8 cellular contexts compared by ENCODE assay signal in the genomic region with DNA sequence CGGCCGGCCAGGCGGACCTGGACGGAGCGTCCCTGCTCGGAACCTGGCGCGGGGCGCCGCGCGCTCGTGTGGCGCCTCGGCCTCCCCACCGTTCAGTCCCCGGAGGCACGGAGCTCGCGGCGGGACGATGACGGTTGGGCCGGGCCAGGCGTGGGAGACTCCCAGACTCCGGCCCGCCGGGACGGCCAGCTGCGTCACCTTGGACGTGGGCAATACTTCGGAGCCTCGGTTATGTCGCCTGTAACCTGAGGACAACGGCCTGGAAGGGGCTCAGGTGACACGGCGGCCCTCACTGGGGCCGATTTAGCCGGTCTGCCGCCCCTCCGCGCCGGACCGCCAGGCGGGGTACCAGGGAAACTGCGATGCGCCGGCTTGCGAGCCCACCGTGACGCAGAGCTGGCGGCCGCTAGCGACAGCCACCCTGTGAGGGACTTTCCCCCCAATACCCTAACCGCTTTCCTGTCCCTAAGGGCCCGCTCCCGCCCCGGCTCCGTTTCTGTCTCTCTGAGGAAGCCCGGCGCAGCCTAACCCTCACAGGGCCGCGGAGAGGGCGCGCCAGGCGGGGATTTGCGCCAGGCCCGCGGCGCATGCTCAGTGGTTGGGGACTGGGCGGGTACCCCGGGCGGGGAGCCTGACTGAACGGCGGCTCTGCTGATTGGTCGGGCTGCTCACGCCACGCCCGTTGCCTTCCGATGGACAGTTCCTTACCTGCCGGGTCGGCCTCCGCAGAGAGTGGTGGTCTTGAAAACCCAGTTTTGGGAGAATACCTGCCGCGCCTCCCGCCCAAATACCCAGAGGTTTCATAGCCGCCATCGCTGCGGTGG.
DNase-seq lines count a peak whose midpoint lies in the region; ATAC-seq and TF ChIP-seq lines count a peak whose summit lies in the region.

No MANE protein-coding gene starts in this region.

- H3K27me3 Mint-ChIP-seq in activated CD4-positive, alpha-beta T cell treated with anti-CD3 and anti-CD28 coated beads for 36 hours, result no peaks in the 10 kb centered on the region

- peak; percentile 27; the same call in 1 of the 2 replicates for TF ChIP-seq CTCF in A673 (conservative IDR thresholded peaks at IDR 0.05; ENCODE audit: low read depth, low read length)
- peak; percentile 30 for TF ChIP-seq CTCF in choroid plexus epithelial cell (conservative IDR thresholded peaks at IDR 0.05; ENCODE audit: low read depth, low read length)

- H3K9me3 ChIP-seq in A673 (ENCODE audit: low read depth, low read length, poor library complexity, severe bottlenecking), result no peaks in the 10 kb centered on the region

- H3K36me3 Mint-ChIP-seq in activated CD4-positive, alpha-beta T cell treated with anti-CD3 and anti-CD28 coated beads for 36 hours (ENCODE audit: low read depth), result no peaks in the 10 kb centered on the region

- H3K9me3 Mint-ChIP-seq in activated CD4-positive, alpha-beta T cell treated with anti-CD3 and anti-CD28 coated beads for 36 hours (ENCODE audit: low read depth), result no peaks in the 10 kb centered on the region

- peaks cover 31% of the 10 kb centered on the region for H3K4me1 Mint-ChIP-seq in activated CD4-positive, alpha-beta T cell treated with anti-CD3 and anti-CD28 coated beads for 36 hours

- ATAC-seq in GM18867 (IDR thresholded peaks at IDR 0.05; ENCODE audit: unreplicated experiment), result peak; percentile 84
- ATAC-seq in HG03103 (IDR thresholded peaks at IDR 0.05; ENCODE audit: low read depth, unreplicated experiment), result peak; percentile 78
- ATAC-seq in activated CD4-positive, alpha-beta T cell treated with anti-CD3 and anti-CD28 coated beads for 36 hours, result peak; percentile 89

- CTCF ChIA-PET in A673 (lab: Charles Lee), result no interaction called here
- CTCF ChIA-PET in activated CD4-positive, alpha-beta T cell treated with anti-CD3 and anti-CD28 coated beads for 36 hours (lab: Charles Lee), result interaction anchor here (0.6 to 3.0 kb wide), 4 partner anchors 58 to 538 kb away, joined by 3 to 16 read pairs (median 3); no protein-coding TSS in a partner anchor

- no TSS peak for BruUV-seq in A673 (replicated peaks; lab: Mats Ljungman, UMichigan)

- POLR2A ChIA-PET in A673 (lab: Charles Lee; ENCODE audit: low non-redundant PET), result interaction anchor here (0.7 kb wide), 1 partner anchor 473 kb away, joined by 3 read pairs; no protein-coding TSS in a partner anchor
- POLR2A ChIA-PET in activated CD4-positive, alpha-beta T cell treated with anti-CD3 and anti-CD28 coated beads for 36 hours (lab: Charles Lee), result interaction anchor here (0.5 to 0.6 kb wide), 2 partner anchors 10 to 22 kb away, joined by 3 to 9 read pairs; no protein-coding TSS in a partner anchor

- H3K4me1 ChIP-seq in A673 (ENCODE audit: insufficient read depth, low read length, poor library complexity, severe bottlenecking), result no peaks in the 10 kb centered on the region

- intact Hi-C loops in A673 (cut with micrococcal nuclease; ENCODE audit: unreplicated experiment), result no loop called here
- intact Hi-C loops in activated CD4-positive, alpha-beta T cell treated with anti-CD3 and anti-CD28 coated beads for 36 hours (cut with DNase I, micrococcal nuclease), result loop anchor here (1.0 to 10.0 kb wide), 17 partner anchors 35 to 1587 kb away; a partner anchor contains a TSS

- H3K27ac Mint-ChIP-seq in activated CD4-positive, alpha-beta T cell treated with anti-CD3 and anti-CD28 coated beads for 36 hours, result peak overlapping the region; percentile 95

- DNase-seq in A673 (ENCODE audit: low spot score) (peak; percentile 89), NCI-H2196 treated with DMSO at 0.1 percent for 48 hours (lab: John Stamatoyannopoulos, UW; ENCODE audit: unreplicated experiment) (peak; percentile 69), choroid plexus epithelial cell (ENCODE audit: low read depth) (peak; percentile 87), kidney glomerular epithelial cell (lab: John Stamatoyannopoulos, UW) (peak; percentile 84)
- DNase-seq in activated CD4-positive, alpha-beta T cell treated with anti-CD3 and anti-CD28 coated beads for 36 hours, result peak; percentile 96
- peak; percentile 84 to 91 for DNase-seq in stimulated activated CD4-positive, alpha-beta T cell treated with anti-CD3 and anti-CD28 coated beads, Interleukin-15, amount 100 ng/mL, for 48 hours (ENCODE audit: low read depth in 2 of 2)

- H3K27me3 ChIP-seq in A673 (replicated peaks; ENCODE audit: insufficient read depth, low read depth, low read length, poor library complexity), result no peaks in the 10 kb centered on the region

- no peak overlapping the region for H3K27ac ChIP-seq in A673 (ENCODE audit: low read depth, low read length, poor library complexity, severe bottlenecking)

- H3K4me3 Mint-ChIP-seq in activated CD4-positive, alpha-beta T cell treated with anti-CD3 and anti-CD28 coated beads for 36 hours, result peak overlapping the region; percentile 89

- no peaks in the 10 kb centered on the region for H3K36me3 ChIP-seq in A673 (ENCODE audit: insufficient read depth, low read length, poor library complexity, severe bottlenecking)

- H3K4me3 ChIP-seq in A673 (ENCODE audit: low read depth, low read length, poor library complexity, severe bottlenecking) (peak overlapping the region; percentile 54), choroid plexus epithelial cell (ENCODE audit: low read depth, low read length) (peak overlapping the region; percentile 80)
